In the genomic region with DNA sequence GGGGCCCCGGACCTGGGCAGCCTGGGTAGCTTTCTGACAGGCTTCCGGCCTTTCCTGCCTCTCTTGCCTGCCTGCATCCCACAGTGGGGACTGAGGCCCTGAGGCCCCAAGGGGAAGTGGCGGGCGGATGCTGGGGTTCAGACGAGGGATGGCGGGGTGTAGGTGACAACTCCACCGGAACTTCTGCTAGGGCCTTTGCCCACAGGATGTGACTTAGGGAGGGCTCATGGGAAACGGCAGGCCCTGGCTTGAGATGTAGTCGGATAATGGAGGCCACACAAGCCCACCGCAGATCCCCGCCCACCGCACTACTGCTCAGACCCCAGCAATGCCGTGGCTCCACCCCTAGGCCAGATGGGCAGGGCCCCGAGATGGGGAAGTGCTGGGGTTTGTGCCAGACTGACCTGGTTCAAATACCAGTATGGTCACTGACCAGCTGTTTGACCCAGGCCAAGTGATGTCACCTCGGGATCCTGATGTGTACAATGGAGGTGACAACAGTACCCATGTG, we compare ENCODE assay signal across 9 cellular contexts.
DNase-seq lines count a peak whose midpoint lies in the region; FAIRE-seq lines count a peak whose summit lies in the region.
"Had no signal": no experiment of that assay in that cellular context is flagged by ENCODE, and none has a peak within 500 bp of the region (broad histone marks: within the 10 kb centered on the region; RNA-seq: fewer than 3 reads in every experiment).

No MANE protein-coding gene starts in this region.

- no peak for FAIRE-seq in HTR-8/SVneo (lab: Jason Lieb, UNC)
- FAIRE-seq: A204.1 had no signal

- H3K27ac ChIP-seq in substantia nigra (ENCODE audit: low read depth, low read length, poor library complexity, severe bottlenecking) = peak overlapping the region; percentile 51

- peak; percentile 86 for DNase-seq in NK-92 treated with Interleukin-12 subunit alpha and Interleukin-12 subunit beta, amount 100 ng/mL, for 24 hours (lab: John Stamatoyannopoulos, UW)
- DNase-seq in NK-92 (lab: John Stamatoyannopoulos, UW; ENCODE audit: unreplicated experiment) (no peak), medulla oblongata (ENCODE audit: extremely low spot score) (peak; percentile 43), substantia nigra (lab: John Stamatoyannopoulos, UW) (peak in 15 of 49 donors; percentile 15 to 65 (median 41)), HTR-8/SVneo (ENCODE audit: insufficient read length, low spot score) (no peak), HuH-7.5 (ENCODE audit: low spot score) (no peak), COR-L47 (lab: John Stamatoyannopoulos, UW) (no peak)
- peak; percentile 87 for DNase-seq in activated effector memory CD4-positive, alpha-beta T cell treated with anti-CD3 and anti-CD28 coated beads, Interleukin-2, amount 50 U/mL, for 16 hours

Comparison
In these comparisons a context has a peak if more than half of its experiments do, and no peak if none do; other contexts are left out.
1. DNase-seq: peak in NK-92 treated with Interleukin-12 subunit alpha and Interleukin-12 subunit beta, amount 100 ng/mL, for 24 hours (single experiment), activated effector memory CD4-positive, alpha-beta T cell treated with anti-CD3 and anti-CD28 coated beads, Interleukin-2, amount 50 U/mL, for 16 hours (single experiment) and medulla oblongata (single experiment); none in NK-92 (single experiment), HTR-8/SVneo (single experiment), HuH-7.5 (single experiment) and COR-L47 (single experiment).